Comparison of ENCODE assay signal across 8 cellular contexts in genomic region chr7:42869131-42870020, GRCh38. TPM values are rescaled to one million over a fixed set of nuclear protein-coding genes. Genes with fewer than 3 reads are reported as not detected.
A peak's percentile ranks its signal among the peaks of the same experiment; 100 is the strongest.
DNase-seq lines count a peak whose midpoint lies in the region; ATAC-seq and TF ChIP-seq lines count a peak whose summit lies in the region.

No MANE protein-coding gene starts in this region.

- no TSS peak for BruUV-seq in Calu3 (replicated peaks; lab: Mats Ljungman, UMichigan)

- CTCF ChIA-PET in Calu3 (lab: Charles Lee), result no interaction called here

- peak overlapping the region; percentile 93 for H3K27ac Mint-ChIP-seq in activated T-helper 17 cell treated with anti-CD3 and anti-CD28 coated beads, Interleukin-2, amount 50 U/mL, for 72 hours
- no peak overlapping the region for H3K27ac Mint-ChIP-seq in Calu3 (ENCODE audit: unreplicated experiment)

- ATAC-seq in HG03108 (IDR thresholded peaks at IDR 0.05; ENCODE audit: unreplicated experiment), result peak; percentile 94
- peak; percentile 95 for ATAC-seq in activated T-helper 17 cell treated with anti-CD3 and anti-CD28 coated beads, Interleukin-2, amount 50 U/mL, for 72 hours (replicated peaks)

- no peak for TF ChIP-seq CTCF in Calu3 (IDR thresholded peaks at IDR 0.05; ENCODE audit: unreplicated experiment)

- H3K4me1 Mint-ChIP-seq in activated T-helper 17 cell treated with anti-CD3 and anti-CD28 coated beads, Interleukin-2, amount 50 U/mL, for 72 hours, result peaks cover 18% of the 10 kb centered on the region
- H3K4me1 Mint-ChIP-seq in Calu3 (ENCODE audit: low read depth, unreplicated experiment), result no peaks in the 10 kb centered on the region

- peaks cover 7% of the 10 kb centered on the region for H3K36me3 Mint-ChIP-seq in activated T-helper 17 cell treated with anti-CD3 and anti-CD28 coated beads, Interleukin-2, amount 50 U/mL, for 72 hours (ENCODE audit: low read depth)
- H3K36me3 Mint-ChIP-seq in Calu3 (ENCODE audit: insufficient read depth, unreplicated experiment), result no peaks in the 10 kb centered on the region

- H3K27me3 Mint-ChIP-seq in activated T-helper 17 cell treated with anti-CD3 and anti-CD28 coated beads, Interleukin-2, amount 50 U/mL, for 72 hours, result peaks cover 17% of the 10 kb centered on the region
- peaks cover 36% of the 10 kb centered on the region for H3K27me3 Mint-ChIP-seq in Calu3 (ENCODE audit: unreplicated experiment)

- H3K4me3 Mint-ChIP-seq in activated T-helper 17 cell treated with anti-CD3 and anti-CD28 coated beads, Interleukin-2, amount 50 U/mL, for 72 hours, result peak overlapping the region; percentile 34
- H3K4me3 Mint-ChIP-seq in Calu3 (ENCODE audit: low read depth, unreplicated experiment), result no peak overlapping the region

- peak; percentile 7 to 33 for DNase-seq in activated CD4-positive, alpha-beta T cell treated with anti-CD3 and anti-CD28 coated beads for 24 hours (ENCODE audit: low read depth in 2 of 2)
- no peak for DNase-seq in activated CD4-positive, alpha-beta T cell treated with anti-CD3 and anti-CD28 coated beads, Interleukin-2, amount 50 U/mL, for 1 hour
- DNase-seq in stimulated activated CD8-positive, alpha-beta memory T cell treated with anti-CD3 and anti-CD28 coated beads, Interleukin-4, amount 100 ng/mL, for 24 hours (ENCODE audit: low read depth), result peak; percentile 7
- DNase-seq in NCI-H1048 (lab: John Stamatoyannopoulos, UW), result no peak
- DNase-seq in NCI-H69 (lab: John Stamatoyannopoulos, UW), result no peak
- DNase-seq in Calu3, result no peak

- H3K9me3 Mint-ChIP-seq in activated T-helper 17 cell treated with anti-CD3 and anti-CD28 coated beads, Interleukin-2, amount 50 U/mL, for 72 hours, result peaks cover 4% of the 10 kb centered on the region
- H3K9me3 Mint-ChIP-seq in Calu3 (ENCODE audit: low read depth, unreplicated experiment), result peaks cover 8% of the 10 kb centered on the region

- intact Hi-C loops in Calu3 (cut with micrococcal nuclease; ENCODE audit: unreplicated experiment), result no loop called here

RNA-seq across cellular contexts. Expression of gene C7orf25, which starts 42.5 kb away (rescaled TPM):
- total RNA-seq in activated T-helper 17 cell treated with anti-CD3 and anti-CD28 coated beads, Interleukin-2, amount 50 U/mL, for 72 hours, result 1 to 10 TPM; 2.4 to 3.9 TPM
- 10.1 and 10.4 TPM in 2 replicates for total RNA-seq in Calu3 (2022)

Comparison
In these comparisons a context has a peak if more than half of its experiments do, and no peak if none do; other contexts are left out.
1. DNase-seq: peak in activated CD4-positive, alpha-beta T cell treated with anti-CD3 and anti-CD28 coated beads for 24 hours (2 of 2) and stimulated activated CD8-positive, alpha-beta memory T cell treated with anti-CD3 and anti-CD28 coated beads, Interleukin-4, amount 100 ng/mL, for 24 hours (single experiment); none in activated CD4-positive, alpha-beta T cell treated with anti-CD3 and anti-CD28 coated beads, Interleukin-2, amount 50 U/mL, for 1 hour (single experiment), NCI-H1048 (single experiment), NCI-H69 (single experiment) and Calu3 (single experiment).